8 cellular contexts compared by ENCODE assay signal in the genomic region with DNA sequence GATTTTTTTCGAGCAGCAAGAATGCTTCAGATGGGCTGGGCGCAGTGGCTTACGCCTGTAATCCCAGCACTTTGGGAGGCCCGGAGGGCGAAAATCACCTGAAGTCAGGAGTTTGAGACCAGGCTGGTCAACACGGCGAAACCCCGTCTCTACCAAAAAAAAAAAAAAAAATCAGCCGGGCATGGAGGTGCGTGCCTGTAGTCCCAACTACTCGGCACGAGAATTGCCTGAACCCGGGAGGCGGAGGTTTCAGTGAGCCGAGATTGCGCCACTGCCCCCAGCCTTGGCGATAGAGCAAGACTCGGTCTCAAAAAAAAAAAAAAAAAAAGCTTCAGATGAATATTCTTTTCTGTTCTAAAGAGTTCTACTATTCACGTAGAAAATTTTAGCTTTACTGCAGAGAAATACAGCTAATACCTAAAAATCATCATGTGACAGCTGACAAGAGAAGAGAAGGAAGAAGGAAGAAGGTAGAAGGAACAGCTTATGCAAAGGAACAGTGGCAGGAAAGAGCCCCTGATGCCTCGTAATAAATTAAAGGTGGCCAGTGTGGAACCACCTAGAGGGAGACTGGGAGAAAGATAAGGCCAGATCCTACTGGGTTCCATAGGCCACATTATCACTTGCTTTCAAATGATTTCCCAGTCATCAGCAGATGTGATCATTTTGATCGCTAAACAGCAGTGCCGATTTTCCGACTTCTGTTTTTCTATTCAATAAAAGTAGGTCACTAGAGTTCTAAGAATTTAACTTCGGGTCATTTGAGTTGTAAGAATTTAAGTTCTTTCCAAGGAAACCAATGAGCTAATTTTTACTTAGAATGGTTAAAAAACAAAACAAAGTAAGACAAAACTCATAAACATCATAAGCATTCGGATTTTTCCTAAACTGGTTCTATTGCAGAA. TPM values are rescaled to one million over a fixed set of nuclear protein-coding genes. Genes with fewer than 3 reads are reported as not detected.
DNase-seq lines count a peak whose midpoint lies in the region; ATAC-seq and TF ChIP-seq lines count a peak whose summit lies in the region.

No MANE protein-coding gene starts in this region.

- POLR2A ChIA-PET in activated B cell treated with CpG ODN at 0.5 μM for 24 hours (lab: Charles Lee), result interaction anchor here (0.6 to 2.4 kb wide), 20 partner anchors 7 to 440 kb away, joined by 3 to 17 read pairs (median 6); a partner anchor contains a TSS

- DNase-seq in NOMO-1 treated with DMSO at 0.1 percent for 48 hours (lab: John Stamatoyannopoulos, UW; ENCODE audit: unreplicated experiment) (peak; percentile 15), NOMO-1 treated with dmso at 0.1 percent for 144 hours (lab: John Stamatoyannopoulos, UW; ENCODE audit: unreplicated experiment) (no peak), activated B cell treated with CpG ODN at 0.5 μM for 24 hours (no peak), stomach (no peak), GDM1 (lab: John Stamatoyannopoulos, UW) (no peak)

- H3K27me3 Mint-ChIP-seq in activated B cell treated with CpG ODN at 0.5 μM for 24 hours, result no peaks in the 10 kb centered on the region

- no peaks in the 10 kb centered on the region for H3K9me3 ChIP-seq in stomach

- H3K36me3 ChIP-seq in stomach, result no peaks in the 10 kb centered on the region

- peak overlapping the region in 4 of 5 donors; percentile 97 to 99 (median 98) for H3K27ac ChIP-seq in stomach

- H3K4me1 Mint-ChIP-seq in activated B cell treated with CpG ODN at 0.5 μM for 24 hours, result peaks cover 48% of the 10 kb centered on the region

- CTCF ChIA-PET in activated B cell treated with CpG ODN at 0.5 μM for 24 hours (lab: Charles Lee), result interaction anchor here (1.3 to 1.6 kb wide), 3 partner anchors 9 to 126 kb away, joined by 3 to 5 read pairs (median 4); no protein-coding TSS in a partner anchor

- H3K4me3 ChIP-seq in iPS-11a (ENCODE audit: low read depth, low read length) (peak overlapping the region; percentile 85), stomach (peak overlapping the region; percentile 58 to 98 (median 93))

- intact Hi-C loops in activated B cell treated with CpG ODN at 0.5 μM for 24 hours (cut with micrococcal nuclease) (loop anchor here (5.0 to 10.0 kb wide), 2 partner anchors 206 to 969 kb away; a partner anchor contains a TSS), stomach (cut with DNase I; ENCODE audit: low total_unique reads) (no loop called here)

- no peak for ATAC-seq in activated B cell treated with CpG ODN at 0.5 μM for 24 hours (ENCODE audit: low read depth)
- ATAC-seq in HG03521 (IDR thresholded peaks at IDR 0.05; ENCODE audit: unreplicated experiment), result no peak
- ATAC-seq in HG03139 (IDR thresholded peaks at IDR 0.05; ENCODE audit: unreplicated experiment), result no peak

- peak overlapping the region; percentile 98 for H3K4me3 Mint-ChIP-seq in activated B cell treated with CpG ODN at 0.5 μM for 24 hours

- H3K4me1 ChIP-seq in stomach, result peaks cover 14 to 49% (median 31%) of the 10 kb centered on the region in 4 donors

- no peaks in the 10 kb centered on the region for H3K27me3 ChIP-seq in stomach

- 72 to 84% (median 77%) methylated on average over 25 of the region's 25 CpGs for WGBS in stomach, 5 donors

- no peak for TF ChIP-seq EP300 in stomach (IDR thresholded peaks at IDR 0.05)

- no peak for TF ChIP-seq POLR2A in stomach (IDR thresholded peaks at IDR 0.05)

- no peaks in the 10 kb centered on the region for H3K9me3 Mint-ChIP-seq in activated B cell treated with CpG ODN at 0.5 μM for 24 hours

- H3K27ac Mint-ChIP-seq in activated B cell treated with CpG ODN at 0.5 μM for 24 hours, result peak overlapping the region; percentile 67

- TF ChIP-seq CTCF in activated B cell treated with CpG ODN at 0.5 μM for 24 hours (IDR thresholded peaks at IDR 0.05) (no peak), stomach (IDR thresholded peaks at IDR 0.05) (no peak)

- H3K36me3 Mint-ChIP-seq in activated B cell treated with CpG ODN at 0.5 μM for 24 hours (ENCODE audit: low read depth), result peaks cover 36% of the 10 kb centered on the region

RNA-seq across cellular contexts. Expression of a gene that starts 1.5 kb away (rescaled TPM):
- total RNA-seq in activated B cell treated with CpG ODN at 0.5 μM for 24 hours, result 84.6 and 90.1 TPM in 2 replicates
- 100 to 1,000 TPM in 1 of 5 donors, 10 to 100 TPM in 3, 1 to 10 TPM in 1; 5.8 to 133 (median 21.4) TPM for total RNA-seq in stomach
- 10 to 100 TPM; 12.5 to 17.1 (median 13.2) TPM for polyA plus RNA-seq in stomach
